ENCODE assay signal across 19 cellular contexts in the genomic region with DNA sequence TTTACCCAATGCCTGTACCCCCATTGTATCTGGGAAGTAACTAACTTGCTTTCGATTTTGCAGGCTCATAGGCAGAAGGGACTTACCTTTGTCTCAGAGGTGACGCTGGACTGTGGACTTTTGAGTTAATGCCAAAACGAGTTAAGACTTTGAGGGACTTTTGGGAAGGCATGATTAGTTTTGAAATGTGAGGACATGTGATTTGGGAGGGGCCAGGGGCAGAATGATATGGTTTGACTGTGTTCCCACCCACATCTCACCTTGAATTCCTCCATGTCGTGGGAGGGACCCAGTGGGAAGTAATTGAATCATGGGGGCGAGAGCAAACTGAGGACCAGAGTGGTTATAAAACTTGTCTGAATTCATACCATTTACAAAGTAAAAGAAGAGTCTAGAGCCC.
DNase-seq lines count a peak whose midpoint lies in the region; ATAC-seq and TF ChIP-seq lines count a peak whose summit lies in the region.
"Had no signal": no experiment of that assay in that cellular context is flagged by ENCODE, and none has a peak within 500 bp of the region (broad histone marks: within the 10 kb centered on the region; RNA-seq: fewer than 3 reads in every experiment).

No MANE protein-coding gene starts in this region.

- no peaks in the 10 kb centered on the region for H3K9me2 ChIP-seq in hepatocyte (replicated peaks; ENCODE audit: insufficient read depth)

- H3K27me3 ChIP-seq in AG04450 (ENCODE audit: control insufficient read depth, insufficient read depth, low read length) (no peaks in the 10 kb centered on the region), hepatocyte (no peaks in the 10 kb centered on the region), osteoblast (ENCODE audit: insufficient read depth, low read length) (no peaks in the 10 kb centered on the region)
- H3K27me3 ChIP-seq: BLaER1 had no signal

- H3K27ac ChIP-seq in AG04450 (ENCODE audit: low read depth, low read length) (peak overlapping the region; percentile 97), VCaP (peak overlapping the region; percentile 70), hepatocyte (peak overlapping the region; percentile 63), osteoblast (ENCODE audit: low read depth, low read length) (peak overlapping the region; percentile 33)
- H3K27ac ChIP-seq: BLaER1 had no signal

- H4K20me1 ChIP-seq in hepatocyte (ENCODE audit: insufficient read depth, poor library complexity, severe bottlenecking), result no peaks in the 10 kb centered on the region
- H4K20me1 ChIP-seq in osteoblast (ENCODE audit: insufficient read depth, low read length), result no peaks in the 10 kb centered on the region
- H4K20me1 ChIP-seq: BLaER1 had no signal

- H3K36me3 ChIP-seq in hepatocyte (replicated peaks; ENCODE audit: insufficient read depth, low read depth), result no peaks in the 10 kb centered on the region
- H3K36me3 ChIP-seq in osteoblast (ENCODE audit: insufficient read depth, low read length), result no peaks in the 10 kb centered on the region

- H2AFZ ChIP-seq in hepatocyte (no peak overlapping the region), osteoblast (ENCODE audit: low read length) (no peak overlapping the region)
- H2AFZ ChIP-seq: GM23338 had no signal

- TF ChIP-seq CTCF in AG04450 (IDR thresholded peaks at IDR 0.05; ENCODE audit: low read depth, low read length), result no peak
- TF ChIP-seq CTCF in VCaP (conservative IDR thresholded peaks at IDR 0.05), result no peak
- TF ChIP-seq CTCF in hepatocyte (IDR thresholded peaks at IDR 0.05; ENCODE audit: poor library complexity), result no peak
- no peak for TF ChIP-seq CTCF in osteoblast (IDR thresholded peaks at IDR 0.05; ENCODE audit: extremely low read depth, low read depth, low read length)

- POLR2A ChIA-PET in AG04450 (lab: Yijun Ruan, JAX), result interaction anchor here (0.9 to 2.2 kb wide), 8 partner anchors 13 to 982 kb away, joined by 3 to 33 read pairs (median 6); partner anchors contain the start of gene JUN

- H3K4me3 ChIP-seq in AG04450 (ENCODE audit: low read depth, low read length) (no peak overlapping the region), hepatocyte (no peak overlapping the region), osteoblast (ENCODE audit: insufficient read depth, low read length) (no peak overlapping the region)
- H3K4me3 ChIP-seq: BLaER1, GM23338 had no signal

- peaks cover 6% of the 10 kb centered on the region for H3K9me3 ChIP-seq in AG04450 (ENCODE audit: control insufficient read depth, insufficient read depth, low read length)
- no peaks in the 10 kb centered on the region for H3K9me3 ChIP-seq in hepatocyte (ENCODE audit: low read depth)
- no peaks in the 10 kb centered on the region for H3K9me3 ChIP-seq in osteoblast (ENCODE audit: low read depth, low read length)

- ATAC-seq in HG02798 (IDR thresholded peaks at IDR 0.05; ENCODE audit: poor library complexity, unreplicated experiment), result no peak
- no peak for ATAC-seq in HG02870 (IDR thresholded peaks at IDR 0.05; ENCODE audit: unreplicated experiment)
- ATAC-seq: CD8-positive, alpha-beta T cell; GM23338; HCT116 had no signal

- H3K79me2 ChIP-seq in hepatocyte (no peaks in the 10 kb centered on the region), osteoblast (ENCODE audit: insufficient read depth, low read length) (no peaks in the 10 kb centered on the region)

- H3K4me1 ChIP-seq in hepatocyte (ENCODE audit: insufficient read depth) (peaks cover 18% of the 10 kb centered on the region), osteoblast (ENCODE audit: insufficient read depth, low read length) (peaks cover 22% of the 10 kb centered on the region)
- H3K4me1 ChIP-seq: BLaER1 had no signal

- H3K4me2 ChIP-seq in hepatocyte (no peak overlapping the region), osteoblast (ENCODE audit: insufficient read depth, low read length) (peak overlapping the region; percentile 35)
- H3K4me2 ChIP-seq: BLaER1, GM23338 had no signal

- WGBS in hepatocyte (ENCODE audit: low lambda C conversion rate, missing lambda C conversion rate), result 82% methylated on average over 5 of the region's 5 CpGs

- CTCF ChIA-PET in AG04450 (lab: Charles Lee), result interaction anchor here (1.5 kb wide), 1 partner anchor 15 kb away, joined by 5 read pairs; no protein-coding TSS in a partner anchor

- DNase-seq in AG04450 (ENCODE audit: low read depth, low spot score) (no peak), hepatocyte (ENCODE audit: low spot score) (no peak), osteoblast (ENCODE audit: insufficient read length, low spot score, missing footprints) (no peak), COR-L47 (lab: John Stamatoyannopoulos, UW) (no peak)
- DNase-seq in stimulated activated CD4-positive, alpha-beta T cell treated with anti-CD3 and anti-CD28 coated beads, Interleukin-2, amount 100 ng/mL, for 24 hours, result no peak
- DNase-seq: CD8-positive, alpha-beta T cell; Kasumi-1; MM.1S; NCI-H2107; NCI-H510A; NCI-H774; RPMI8226; SHP77 treated with DMSO at 0.1 percent for 48 hours had no signal

Comparison
In these comparisons a context has a peak if more than half of its experiments do, and no peak if none do; other contexts are left out.
1. H3K27ac ChIP-seq: peak in every context shown above with its lines; median percentile 97 in AG04450; 70 in VCaP; 63 in hepatocyte; 33 in osteoblast.